Comparison of ENCODE assay signal across 21 cellular contexts in the genomic region with DNA sequence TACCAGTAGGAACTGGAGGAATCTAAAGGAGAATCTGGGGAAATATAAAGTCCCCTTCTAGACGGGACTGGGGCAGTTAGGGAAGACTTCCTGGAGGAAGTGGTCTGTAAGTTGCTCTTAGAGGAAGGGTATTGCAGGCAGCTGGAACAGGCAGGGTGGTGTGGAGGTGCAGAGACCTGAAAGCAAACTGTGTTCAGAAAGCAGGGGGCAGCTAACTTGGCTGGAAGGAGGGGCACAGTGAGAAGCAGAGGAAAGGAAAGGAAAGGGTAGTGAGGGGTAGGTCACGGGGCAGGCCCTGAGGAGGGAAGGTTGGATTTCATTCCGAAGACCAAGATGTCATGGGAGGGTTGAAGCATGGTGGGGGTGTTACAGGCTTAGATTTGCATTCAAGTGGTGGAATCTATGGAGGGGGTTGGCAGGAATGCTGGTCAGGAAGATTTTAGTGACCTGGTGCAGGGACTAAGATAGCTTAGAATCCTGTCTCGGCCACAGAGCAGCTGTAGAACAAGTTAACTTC.
DNase-seq lines count a peak whose midpoint lies in the region; ATAC-seq and TF ChIP-seq lines count a peak whose summit lies in the region.
"Had no signal": no experiment of that assay in that cellular context is flagged by ENCODE, and none has a peak within 500 bp of the region (broad histone marks: within the 10 kb centered on the region; RNA-seq: fewer than 3 reads in every experiment).

No MANE protein-coding gene starts in this region.

- H3K9me3 ChIP-seq in IMR-90 (ENCODE audit: control insufficient read depth, insufficient read depth, low read length) (no peaks in the 10 kb centered on the region), testis (no peaks in the 10 kb centered on the region)
- H3K9me3 ChIP-seq: A549, Caco-2 had no signal

- peaks cover 3% of the 10 kb centered on the region for H3K9me3 Mint-ChIP-seq in nephron progenitor cell

- no peak overlapping the region for H3K14ac ChIP-seq in IMR-90 (replicated peaks; ENCODE audit: low read depth, low read length)

- H3K4me3 Mint-ChIP-seq in nephron progenitor cell, result peak overlapping the region; percentile 34
- H3K4me3 Mint-ChIP-seq: B cell; CD4-positive, CD25-positive, alpha-beta regulatory T cell; IgD-negative memory B cell had no signal

- no peak overlapping the region for H4K91ac ChIP-seq in IMR-90 (ENCODE audit: insufficient read depth, low read depth, low read length)

- no peak for ATAC-seq in IMR-90 (ENCODE audit: low read depth)
- no peak for ATAC-seq in HG02759 (IDR thresholded peaks at IDR 0.05; ENCODE audit: unreplicated experiment)
- ATAC-seq: A549 had no signal

- H3K18ac ChIP-seq in IMR-90 (ENCODE audit: low read depth, low read length), result no peak overlapping the region

- dilution Hi-C loops in IMR-90 (cut with HindIII; ENCODE audit: low sequenced_read_pairs, unreplicated experiment), result no loop called here

- peaks cover 24% of the 10 kb centered on the region for H3K27me3 Mint-ChIP-seq in nephron progenitor cell (ENCODE audit: low read depth, poor library complexity)
- H3K27me3 Mint-ChIP-seq: CD4-positive, CD25-positive, alpha-beta regulatory T cell had no signal

- H3K27ac ChIP-seq in IMR-90 (ENCODE audit: insufficient read depth, low read length) (no peak overlapping the region), testis (no peak overlapping the region)
- H3K27ac ChIP-seq: A549, GM23248 had no signal

- H3K36me3 Mint-ChIP-seq in nephron progenitor cell (ENCODE audit: low read depth), result peaks cover under 1% of the 10 kb centered on the region
- H3K36me3 Mint-ChIP-seq: CD4-positive, CD25-positive, alpha-beta regulatory T cell; IgD-negative memory B cell had no signal

- no peak overlapping the region for H2AFZ ChIP-seq in IMR-90 (replicated peaks; ENCODE audit: low read length, poor library complexity)
- H2AFZ ChIP-seq: GM23248 had no signal

- intact Hi-C loops in IMR-90 (cut with micrococcal nuclease), result no loop called here
- intact Hi-C loops in testis (cut with DNase I; ENCODE audit: low total_unique reads), result no loop called here

- no peaks in the 10 kb centered on the region for H3K9me1 ChIP-seq in IMR-90 (ENCODE audit: insufficient read depth, low read length)

- POLR2A ChIA-PET in IMR-90 (lab: Charles Lee; ENCODE audit: unreplicated experiment), result no interaction called here

- TF ChIP-seq POLR2A in IMR-90 (IDR thresholded peaks at IDR 0.05; ENCODE audit: low read depth, low read length) (no peak), testis (IDR thresholded peaks at IDR 0.05) (no peak)

- H3K36me3 ChIP-seq in IMR-90 (ENCODE audit: control insufficient read depth, insufficient read depth, low read length) (no peaks in the 10 kb centered on the region), testis (ENCODE audit: low read depth, missing control alignments) (no peaks in the 10 kb centered on the region)

- peak overlapping the region; percentile 29 for H2AK9ac ChIP-seq in IMR-90 (replicated peaks; ENCODE audit: low read depth, low read length, poor library complexity)

- H3K4me3 ChIP-seq in IMR-90 (ENCODE audit: insufficient read depth, low read depth, low read length) (no peak overlapping the region), testis (no peak overlapping the region)
- H3K4me3 ChIP-seq: A549, GM23248 had no signal

- H3K4me1 Mint-ChIP-seq in nephron progenitor cell, result peaks cover 64% of the 10 kb centered on the region
- H3K4me1 Mint-ChIP-seq: B cell; CD4-positive, CD25-positive, alpha-beta regulatory T cell had no signal

- no peaks in the 10 kb centered on the region for H3K79me1 ChIP-seq in IMR-90 (ENCODE audit: low read depth in 1 of 2, low read length in 2 of 2)

- no peaks in the 10 kb centered on the region for H4K20me1 ChIP-seq in IMR-90 (ENCODE audit: insufficient read depth, low read length)

- H4K8ac ChIP-seq in IMR-90 (ENCODE audit: low read depth in 2 of 2, low read length in 2 of 2), result no peak overlapping the region

- CTCF ChIA-PET in IMR-90 (lab: Yijun Ruan, JAX), result no interaction called here

- no peak for DNase-seq in IMR-90
- DNase-seq in ecto neural progenitor cell (ENCODE audit: low spot score), result peak; percentile 26
- no peak for DNase-seq in nephron progenitor cell
- peak; percentile 1 for DNase-seq in testis
- DNase-seq in NCI-H2227 treated with DMSO at 0.1 percent for 48 hours (lab: John Stamatoyannopoulos, UW), result no peak
- no peak for DNase-seq in HK-2 (ENCODE audit: unreplicated experiment)
- no peak for DNase-seq in DMS114 treated with DMSO at 0.1 percent for 48 hours (lab: John Stamatoyannopoulos, UW; ENCODE audit: unreplicated experiment)
- DNase-seq: Caco-2; CD4-positive, CD25-positive, alpha-beta regulatory T cell; DMS 273 treated with DMSO at 0.1 percent for 48 hours; GM23248; HCEC 1CT; NCI-H1694; NCI-H2081; NCI-H2171; NCI-H526; OCI-M1 had no signal

- no peak for TF ChIP-seq RAD21 in IMR-90 (IDR thresholded peaks at IDR 0.05; ENCODE audit: low read length)

- H3K56ac ChIP-seq in IMR-90 (ENCODE audit: extremely low read depth, insufficient read depth, low read length), result no peak overlapping the region

- H3K23ac ChIP-seq in IMR-90 (ENCODE audit: low read depth, low read length), result no peak overlapping the region

- H2BK20ac ChIP-seq in IMR-90 (ENCODE audit: low read depth, low read length), result no peak overlapping the region

- H3K4me1 ChIP-seq in IMR-90 (ENCODE audit: control insufficient read depth, insufficient read depth, low read length) (no peaks in the 10 kb centered on the region), testis (no peaks in the 10 kb centered on the region)
- H3K4me1 ChIP-seq: A549, Caco-2 had no signal

- no peak overlapping the region for H3K4ac ChIP-seq in IMR-90 (ENCODE audit: low read depth, low read length)

- TF ChIP-seq CTCF in IMR-90 (conservative IDR thresholded peaks at IDR 0.05; ENCODE audit: low read depth, low read length), result no peak
- no peak for TF ChIP-seq CTCF in nephron progenitor cell (IDR thresholded peaks at IDR 0.05)
- TF ChIP-seq CTCF in testis (IDR thresholded peaks at IDR 0.05), result no peak

- H3K4me2 ChIP-seq in IMR-90 (ENCODE audit: low read depth, low read length), result no peak overlapping the region
- H3K4me2 ChIP-seq: A549 had no signal

- peak overlapping the region; percentile 73 for H3K27ac Mint-ChIP-seq in nephron progenitor cell
- H3K27ac Mint-ChIP-seq: B cell, IgD-negative memory B cell had no signal

- H2BK120ac ChIP-seq in IMR-90 (ENCODE audit: low read depth, low read length), result no peak overlapping the region

- WGBS in IMR-90 (ENCODE audit: extremely low coverage in 2 of 2, insufficient read length in 1 of 2), 2 experiments, result 48% methylated on average over 4 of the region's 4 CpGs; no CpG with 5 or more reads in 1 of the 2 experiments
- 86 to 92% methylated on average over 4 of the region's 4 CpGs for WGBS in testis, 2 donors

- H3K9ac ChIP-seq in IMR-90 (ENCODE audit: low read depth, low read length), result no peak overlapping the region
- H3K9ac ChIP-seq: GM23248 had no signal

- no peak overlapping the region for H2BK15ac ChIP-seq in IMR-90 (ENCODE audit: low read depth, low read length)

- no TSS peak for BruUV-seq in IMR-90 (replicated peaks; lab: Mats Ljungman, UMichigan)

- no peak overlapping the region for H2AK5ac ChIP-seq in IMR-90 (ENCODE audit: low read depth, low read length)

- in situ Hi-C loops in IMR-90 (cut with MboI; ENCODE audit: low sequenced_read_pairs), result no loop called here

- no peaks in the 10 kb centered on the region for H3K27me3 ChIP-seq in IMR-90 (ENCODE audit: control insufficient read depth, insufficient read depth, low read length)
- no peaks in the 10 kb centered on the region for H3K27me3 ChIP-seq in testis

- H2BK5ac ChIP-seq in IMR-90 (ENCODE audit: low read depth, low read length, poor library complexity, severe bottlenecking), result no peak overlapping the region

- no peak overlapping the region for H4K5ac ChIP-seq in IMR-90 (ENCODE audit: low read depth, low read length)

TF ChIP-seq in IMR-90, 13 proteins besides CTCF, POLR2A, EP300 and RAD21:
- TF ChIP-seq RCOR1 (IDR thresholded peaks at IDR 0.05; ENCODE audit: insufficient replicate concordance, low read length) (no peak), CHD1 (IDR thresholded peaks at IDR 0.05; ENCODE audit: low read depth, low read length) (no peak), RFX5 (IDR thresholded peaks at IDR 0.05; ENCODE audit: low read depth, low read length) (no peak), MXI1 (IDR thresholded peaks at IDR 0.05; ENCODE audit: borderline replicate concordance, low read depth, low read length) (no peak), SMC3 (IDR thresholded peaks at IDR 0.05; ENCODE audit: low read depth, low read length) (no peak), BHLHE40 (IDR thresholded peaks at IDR 0.05; ENCODE audit: low read depth, low read length) (no peak), FOS (IDR thresholded peaks at IDR 0.05; ENCODE audit: low read depth, low read length) (no peak), NFE2L2 (IDR thresholded peaks at IDR 0.05; ENCODE audit: low read depth, low read length) (no peak), CEBPB (IDR thresholded peaks at IDR 0.05; ENCODE audit: low read depth, low read length) (no peak), MAZ (IDR thresholded peaks at IDR 0.05; ENCODE audit: borderline replicate concordance, low read depth, low read length) (no peak), MAFK (IDR thresholded peaks at IDR 0.05; ENCODE audit: low read depth, low read length) (no peak)
- TF ChIP-seq, protein P1, sequence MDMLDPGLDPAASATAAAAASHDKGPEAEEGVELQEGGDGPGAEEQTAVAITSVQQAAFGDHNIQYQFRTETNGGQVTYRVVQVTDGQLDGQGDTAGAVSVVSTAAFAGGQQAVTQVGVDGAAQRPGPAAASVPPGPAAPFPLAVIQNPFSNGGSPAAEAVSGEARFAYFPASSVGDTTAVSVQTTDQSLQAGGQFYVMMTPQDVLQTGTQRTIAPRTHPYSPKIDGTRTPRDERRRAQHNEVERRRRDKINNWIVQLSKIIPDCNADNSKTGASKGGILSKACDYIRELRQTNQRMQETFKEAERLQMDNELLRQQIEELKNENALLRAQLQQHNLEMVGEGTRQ (IDR thresholded peaks at IDR 0.05; ENCODE audit: low read depth, low read length), result no peak
- TF ChIP-seq, protein P2, sequence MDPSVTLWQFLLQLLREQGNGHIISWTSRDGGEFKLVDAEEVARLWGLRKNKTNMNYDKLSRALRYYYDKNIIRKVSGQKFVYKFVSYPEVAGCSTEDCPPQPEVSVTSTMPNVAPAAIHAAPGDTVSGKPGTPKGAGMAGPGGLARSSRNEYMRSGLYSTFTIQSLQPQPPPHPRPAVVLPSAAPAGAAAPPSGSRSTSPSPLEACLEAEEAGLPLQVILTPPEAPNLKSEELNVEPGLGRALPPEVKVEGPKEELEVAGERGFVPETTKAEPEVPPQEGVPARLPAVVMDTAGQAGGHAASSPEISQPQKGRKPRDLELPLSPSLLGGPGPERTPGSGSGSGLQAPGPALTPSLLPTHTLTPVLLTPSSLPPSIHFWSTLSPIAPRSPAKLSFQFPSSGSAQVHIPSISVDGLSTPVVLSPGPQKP (IDR thresholded peaks at IDR 0.05; ENCODE audit: borderline replicate concordance, low read depth, low read length), result no peak

Comparison
In these comparisons a context has a peak if more than half of its experiments do, and no peak if none do; other contexts are left out.
1. DNase-seq: peak in ecto neural progenitor cell (single experiment) and testis (single experiment); none in IMR-90 (single experiment), nephron progenitor cell (single experiment), NCI-H2227 treated with DMSO at 0.1 percent for 48 hours (single experiment), HK-2 (single experiment) and DMS114 treated with DMSO at 0.1 percent for 48 hours (single experiment).